Comparison of ENCODE assay signal across 2 cellular contexts in the genomic region with DNA sequence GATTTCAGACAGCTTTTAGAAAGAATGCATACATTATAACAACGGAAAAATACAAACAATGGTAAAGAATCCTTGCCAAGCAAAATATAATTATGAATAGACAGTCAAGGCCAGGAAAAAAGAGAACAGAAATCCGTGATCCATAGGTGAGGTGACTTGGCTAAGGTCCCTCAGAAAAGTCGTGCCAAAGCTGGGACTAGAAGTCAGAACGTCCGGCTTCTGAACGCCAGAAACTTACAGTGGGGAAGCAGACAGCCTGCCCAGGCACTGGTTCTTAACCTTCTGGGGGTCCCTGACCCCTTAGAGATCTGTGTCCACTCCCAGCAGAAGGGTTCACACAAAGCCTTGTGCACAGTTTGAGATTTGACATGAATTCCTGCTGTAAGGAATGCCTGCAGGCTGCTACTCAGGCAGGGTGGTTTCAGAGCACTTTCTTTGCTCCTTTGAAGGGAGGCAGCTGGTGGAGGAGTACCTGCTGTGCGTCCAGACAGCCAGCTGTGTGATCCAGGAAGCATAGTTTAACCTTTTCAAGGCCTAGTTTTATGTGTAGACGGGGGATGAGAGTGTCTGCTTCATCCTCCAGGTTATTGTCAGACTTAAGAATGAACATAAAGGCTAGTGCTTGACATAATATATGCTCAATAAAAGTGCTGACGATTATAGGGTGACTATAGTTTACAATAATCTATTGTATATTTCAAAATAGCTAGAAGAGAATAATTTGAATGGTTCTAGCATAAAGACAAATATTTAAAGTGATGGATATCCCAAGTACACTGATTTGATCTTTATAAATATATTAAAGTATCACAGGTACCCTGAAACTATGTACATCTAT.
TF ChIP-seq lines count a peak whose summit lies in the region.

No MANE protein-coding gene starts in this region.

TF ChIP-seq in Ishikawa, 13 proteins besides CTCF, POLR2A, EP300 and RAD21 (continued from another document):
- TF ChIP-seq, protein P1, sequence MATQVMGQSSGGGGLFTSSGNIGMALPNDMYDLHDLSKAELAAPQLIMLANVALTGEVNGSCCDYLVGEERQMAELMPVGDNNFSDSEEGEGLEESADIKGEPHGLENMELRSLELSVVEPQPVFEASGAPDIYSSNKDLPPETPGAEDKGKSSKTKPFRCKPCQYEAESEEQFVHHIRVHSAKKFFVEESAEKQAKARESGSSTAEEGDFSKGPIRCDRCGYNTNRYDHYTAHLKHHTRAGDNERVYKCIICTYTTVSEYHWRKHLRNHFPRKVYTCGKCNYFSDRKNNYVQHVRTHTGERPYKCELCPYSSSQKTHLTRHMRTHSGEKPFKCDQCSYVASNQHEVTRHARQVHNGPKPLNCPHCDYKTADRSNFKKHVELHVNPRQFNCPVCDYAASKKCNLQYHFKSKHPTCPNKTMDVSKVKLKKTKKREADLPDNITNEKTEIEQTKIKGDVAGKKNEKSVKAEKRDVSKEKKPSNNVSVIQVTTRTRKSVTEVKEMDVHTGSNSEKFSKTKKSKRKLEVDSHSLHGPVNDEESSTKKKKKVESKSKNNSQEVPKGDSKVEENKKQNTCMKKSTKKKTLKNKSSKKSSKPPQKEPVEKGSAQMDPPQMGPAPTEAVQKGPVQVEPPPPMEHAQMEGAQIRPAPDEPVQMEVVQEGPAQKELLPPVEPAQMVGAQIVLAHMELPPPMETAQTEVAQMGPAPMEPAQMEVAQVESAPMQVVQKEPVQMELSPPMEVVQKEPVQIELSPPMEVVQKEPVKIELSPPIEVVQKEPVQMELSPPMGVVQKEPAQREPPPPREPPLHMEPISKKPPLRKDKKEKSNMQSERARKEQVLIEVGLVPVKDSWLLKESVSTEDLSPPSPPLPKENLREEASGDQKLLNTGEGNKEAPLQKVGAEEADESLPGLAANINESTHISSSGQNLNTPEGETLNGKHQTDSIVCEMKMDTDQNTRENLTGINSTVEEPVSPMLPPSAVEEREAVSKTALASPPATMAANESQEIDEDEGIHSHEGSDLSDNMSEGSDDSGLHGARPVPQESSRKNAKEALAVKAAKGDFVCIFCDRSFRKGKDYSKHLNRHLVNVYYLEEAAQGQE (IDR thresholded peaks at IDR 0.05; ENCODE audit: low read depth), result no peak

TF ChIP-seq in liver, 16 proteins besides CTCF, POLR2A, EP300 and RAD21 (continued from another document):
- TF ChIP-seq, protein P2, sequence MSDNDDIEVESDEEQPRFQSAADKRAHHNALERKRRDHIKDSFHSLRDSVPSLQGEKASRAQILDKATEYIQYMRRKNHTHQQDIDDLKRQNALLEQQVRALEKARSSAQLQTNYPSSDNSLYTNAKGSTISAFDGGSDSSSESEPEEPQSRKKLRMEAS (IDR thresholded peaks at IDR 0.05), result no peak
- no peak for TF ChIP-seq HNF4A (conservative IDR thresholded peaks at IDR 0.05)
- no peak for TF ChIP-seq FOXA2 (IDR thresholded peaks at IDR 0.05)
